ENCODE assay signal across 6 cellular contexts in genomic region chr2:74420443-74421103, GRCh38. TPM values are rescaled to one million over a fixed set of nuclear protein-coding genes. Genes with fewer than 3 reads are reported as not detected.
DNase-seq lines count a peak whose midpoint lies in the region; ATAC-seq, FAIRE-seq and TF ChIP-seq lines count a peak whose summit lies in the region.
"Not testable (repeated sequence)": the region's sequence is repeated elsewhere in the genome, so short reads cannot be mapped to it uniquely, and the experiment has no call there.

No MANE protein-coding gene starts in this region.

- SMC1A ChIA-PET in GM12878 (lab: Charles Lee; ENCODE audit: uncharacterized antibody, unreplicated experiment): interaction anchor here (0.7 to 3.0 kb wide), 9 partner anchors 12 to 169 kb away, joined by 3 to 24 read pairs (median 3); partner anchors contain the start of genes INO80B and WBP1

- peak overlapping the region; percentile 78 for H3K27ac ChIP-seq in 22Rv1
- not testable (repeated sequence) for H3K27ac ChIP-seq in HEK293 (ENCODE audit: extremely low read depth, low read depth, low read length); hepatocyte; ovary
- H3K27ac ChIP-seq in GM12878 (ENCODE audit: control insufficient read depth, insufficient read depth): peak overlapping the region; percentile 80

- H4K20me1 ChIP-seq in GM12878 (ENCODE audit: control insufficient read depth, insufficient read depth); hepatocyte (ENCODE audit: insufficient read depth, poor library complexity, severe bottlenecking): not testable (repeated sequence)

- H3K27me3 ChIP-seq in GM12878 (replicated peaks in 1 of 2; ENCODE audit: control insufficient read depth in 2 of 2, insufficient read depth in 2 of 2, low read length in 1 of 2); hepatocyte; ovary: not testable (repeated sequence)

- H3K9ac ChIP-seq in GM12878 (ENCODE audit: control insufficient read depth, insufficient read depth, low read length): peak overlapping the region; percentile 60; the same call in 1 of the 2 replicates

- H3K4me3 Mint-ChIP-seq in T-helper 1 cell treated with Interleukin-12 subunit alpha and Interleukin-12 subunit beta and Interleukin-4 antibody, amounts not matched to agents 30 μg/mL and 1 μg/mL, for 36 hours: peak overlapping the region; percentile 8

- H3K4me1 ChIP-seq in HEK293 (ENCODE audit: control insufficient read depth, insufficient read depth, low read length); hepatocyte (ENCODE audit: insufficient read depth); ovary (ENCODE audit: insufficient read depth): not testable (repeated sequence)
- H3K4me1 ChIP-seq in GM12878 (ENCODE audit: control insufficient read depth, insufficient read depth, low read length): peaks cover 29% of the 10 kb centered on the region

- H2AFZ ChIP-seq in GM12878 (ENCODE audit: control insufficient read depth, low read depth, low read length): not testable (repeated sequence)
- peak overlapping the region; percentile 88 for H2AFZ ChIP-seq in hepatocyte

- H3K4me2 ChIP-seq in GM12878 (ENCODE audit: control insufficient read depth, insufficient read depth) (peak overlapping the region; percentile 83), hepatocyte (peak overlapping the region; percentile 94)

- intact Hi-C loops in GM12878 (cut with micrococcal nuclease; ENCODE audit: unreplicated experiment): loop anchor here (2.0 kb wide), 1 partner anchor 34 kb away; the partner anchor contains the start of gene INO80B
- intact Hi-C loops in ovary (cut with DNase I): not testable (repeated sequence)

- not testable (repeated sequence) for ATAC-seq in GM12878

- H3K4me1 Mint-ChIP-seq in T-helper 1 cell treated with Interleukin-12 subunit alpha and Interleukin-12 subunit beta and Interleukin-4 antibody, amounts not matched to agents 30 μg/mL and 1 μg/mL, for 36 hours (ENCODE audit: low read depth): peaks cover 32% of the 10 kb centered on the region

- peak overlapping the region; percentile 88 for H3K27ac Mint-ChIP-seq in T-helper 1 cell treated with Interleukin-12 subunit alpha and Interleukin-12 subunit beta and Interleukin-4 antibody, amounts not matched to agents 30 μg/mL and 1 μg/mL, for 36 hours

- not testable (repeated sequence) for TF ChIP-seq RAD21 in GM12878 (IDR thresholded peaks at IDR 0.05; ENCODE audit: insufficient read depth, low read depth, low read length)

- POLR2A ChIA-PET in HEK293 (lab: Yijun Ruan, JAX) (interaction anchor here (0.5 to 1.8 kb wide), 3 partner anchors 20 to 67 kb away, joined by 3 to 8 read pairs (median 4); partner anchors contain the start of gene WBP1), GM12878 (lab: Charles Lee) (interaction anchor here (0.8 to 1.9 kb wide), 8 partner anchors 11 to 146 kb away, joined by 3 to 21 read pairs (median 6); partner anchors contain the start of genes INO80B and WBP1)

- CTCF ChIA-PET in HEK293 (lab: Yijun Ruan, JAX): interaction anchor here (0.6 to 1.5 kb wide), 6 partner anchors 19 to 147 kb away, joined by 3 to 5 read pairs (median 3); partner anchors contain the start of gene MOGS
- CTCF ChIA-PET in GM12878 (lab: Yijun Ruan, JAX): interaction anchor here (0.8 to 1.5 kb wide), 10 partner anchors 19 to 295 kb away, joined by 3 to 6 read pairs (median 4); partner anchors contain the start of gene INO80B

- TF ChIP-seq EP300 in GM12878 (IDR thresholded peaks at IDR 0.05; ENCODE audit: borderline replicate concordance in 1 of 2, control insufficient read depth in 1 of 2, low read depth in 2 of 2, low read length in 2 of 2); ovary (IDR thresholded peaks at IDR 0.05): not testable (repeated sequence)

- H3K36me3 ChIP-seq in HEK293 (ENCODE audit: control insufficient read depth in 2 of 2, insufficient read depth in 1 of 2, low read length in 2 of 2): peaks cover 4 to 19% of the 10 kb centered on the region in 2 experiments; a peak in 2 of 3 replicates
- H3K36me3 ChIP-seq in GM12878 (ENCODE audit: control insufficient read depth in 2 of 2, insufficient read depth in 2 of 2, low read length in 1 of 2); hepatocyte (replicated peaks; ENCODE audit: insufficient read depth, low read depth); ovary: not testable (repeated sequence)

- RAD21 ChIA-PET in GM12878 (lab: Charles Lee; ENCODE audit: unreplicated experiment): interaction anchor here (0.9 to 2.4 kb wide), 7 partner anchors 15 to 147 kb away, joined by 3 to 11 read pairs (median 6); partner anchors contain the start of genes HTRA2, INO80B and WBP1

- not testable (repeated sequence) for FAIRE-seq in GM12878 (lab: Jason Lieb, UNC)

- not testable (repeated sequence) for H3K36me3 Mint-ChIP-seq in T-helper 1 cell treated with Interleukin-12 subunit alpha and Interleukin-12 subunit beta and Interleukin-4 antibody, amounts not matched to agents 30 μg/mL and 1 μg/mL, for 36 hours (ENCODE audit: low read depth)

- not testable (repeated sequence) for H3K27me3 Mint-ChIP-seq in T-helper 1 cell treated with Interleukin-12 subunit alpha and Interleukin-12 subunit beta and Interleukin-4 antibody, amounts not matched to agents 30 μg/mL and 1 μg/mL, for 36 hours (ENCODE audit: low read depth)

- not testable (repeated sequence) for H3K9me3 ChIP-seq in HEK293 (ENCODE audit: control insufficient read depth, insufficient read depth, low read depth, low read length); GM12878 (replicated peaks; ENCODE audit: control insufficient read depth, insufficient read depth, low read length); hepatocyte (ENCODE audit: low read depth); ovary

- not testable (repeated sequence) for TF ChIP-seq CTCF in 22Rv1 (IDR thresholded peaks at IDR 0.05); HEK293 (tag by site-specific recombination; IDR thresholded peaks at IDR 0.05); GM12878 (IDR thresholded peaks at IDR 0.05 in 2 of 3, conservative IDR thresholded peaks at IDR 0.05 in 1 of 3; ENCODE audit: control insufficient read depth in 2 of 3, extremely low read depth in 1 of 3, insufficient read depth in 1 of 3, low read depth in 3 of 3, low read length in 3 of 3); hepatocyte (IDR thresholded peaks at IDR 0.05; ENCODE audit: poor library complexity); ovary (IDR thresholded peaks at IDR 0.05)

- TF ChIP-seq POLR2A in GM12878 (IDR thresholded peaks at IDR 0.05; ENCODE audit: low read depth, low read length); ovary (IDR thresholded peaks at IDR 0.05): not testable (repeated sequence)

- BruUV-seq in GM12878 (replicated peaks; lab: Mats Ljungman, UMichigan): not testable (repeated sequence)

- in situ Hi-C loops in GM12878 (cut with MboI): not testable (repeated sequence)

- not testable (repeated sequence) for DNase-seq in GM12878 (ENCODE audit: low read depth, low spot score); hepatocyte (ENCODE audit: low spot score); ovary

- H3K9me3 Mint-ChIP-seq in T-helper 1 cell treated with Interleukin-12 subunit alpha and Interleukin-12 subunit beta and Interleukin-4 antibody, amounts not matched to agents 30 μg/mL and 1 μg/mL, for 36 hours: not testable (repeated sequence)

- H3K79me2 ChIP-seq in GM12878 (ENCODE audit: control insufficient read depth, insufficient read depth, low read length); hepatocyte: not testable (repeated sequence)

- not testable (repeated sequence) for H3K9me2 ChIP-seq in hepatocyte (replicated peaks; ENCODE audit: insufficient read depth)

- not testable (repeated sequence) for H3K4me3 ChIP-seq in HEK293 (ENCODE audit: low read depth, low read length); hepatocyte
- H3K4me3 ChIP-seq in GM12878 (peak overlapping the region; percentile 78), ovary (peak overlapping the region; percentile 72)

- 70% methylated on average over 18 of the region's 19 CpGs for WGBS in GM12878 (ENCODE audit: insufficient coverage, insufficient replicate concordance, low lambda C conversion rate, missing lambda C conversion rate)
- WGBS in hepatocyte (ENCODE audit: low lambda C conversion rate, missing lambda C conversion rate): 87% methylated on average over 19 of the region's 19 CpGs
- WGBS in ovary, 3 donors: 68 to 75% (median 73%) methylated on average over 19 of the region's 19 CpGs

RNA-seq across cellular contexts. Expression of gene C2orf81, which starts 0.8 kb away (rescaled TPM):
- total RNA-seq in GM12878 (2013; cell fraction: nucleolus; rRNA removed): 3.2 and 4.9 TPM in 2 replicates
- total RNA-seq in GM12878 (2014; rRNA removed): 3.7 and 4.4 TPM in 2 replicates
- 1.3 and 2.0 TPM in 2 replicates for total RNA-seq in GM12878 (2014; rRNA removed; fragmentation: Illumina TruSeq; extraction: Trizol)
- 9.5 and 9.8 TPM in 2 replicates for total RNA-seq in GM12878 (2021)
- 1.8 TPM for polyA plus RNA-seq in GM12878 (2011; ENCODE audit: low read depth)
- polyA plus RNA-seq in GM12878 (2011; rRNA removed): 0.81 and 1.1 TPM in 2 replicates
- polyA plus RNA-seq in GM12878 (2011; cell fraction: cytosol; rRNA removed): 2.4 and 2.5 TPM in 2 replicates
- polyA plus RNA-seq in GM12878 (2011; cell fraction: nucleus; rRNA removed): 2.6 and 3.7 TPM in 2 replicates
- 4.2 and 5.5 TPM in 2 replicates for polyA plus RNA-seq in GM12878 (2012)
- polyA plus RNA-seq in GM12878 (2014; fragmentation: Illumina TruSeq; extraction: Trizol): 0.57 and 1.7 TPM in 2 replicates
- polyA plus RNA-seq in GM12878 (2014; fragmentation: Nextera tagmentation; extraction: Ambion mirVana): under 1 TPM; 0.10 to 0.27 TPM
- 4.8 and 6.3 TPM in 2 replicates for polyA plus RNA-seq in GM12878 (2014; rRNA removed)
- 1 to 10 TPM; 3.3 to 3.5 TPM for polyA plus RNA-seq in GM12878 (2016; fragmentation: Nextera tagmentation; extraction: Ambion mirVana)
- polyA minus RNA-seq in GM12878 (2011; rRNA and poly(A)+ RNA removed): 0.66 and 2.6 TPM in 2 replicates
- 1.0 and 1.6 TPM in 2 replicates for polyA minus RNA-seq in GM12878 (2011; cell fraction: cytosol; rRNA and poly(A)+ RNA removed)
- polyA minus RNA-seq in GM12878 (2011; cell fraction: nucleus; rRNA and poly(A)+ RNA removed): 0.73 and 1.7 TPM in 2 replicates
- total RNA-seq in hepatocyte: 0.32 and 0.37 TPM in 2 replicates
- polyA plus RNA-seq in hepatocyte: 0.76 and 4.2 TPM in 2 replicates
- total RNA-seq in ovary: 1 to 10 TPM; 1.3 to 9.9 (median 4.5) TPM
- polyA plus RNA-seq in ovary: 1 to 10 TPM in 1 of 2 donors, under 1 TPM in 1; 0.85 to 5.1 TPM

RNA-seq across cellular contexts. Expression of gene WDR54, which starts 1.0 kb away (rescaled TPM):
- total RNA-seq in GM12878 (2013; cell fraction: nucleolus; rRNA removed): 58.9 and 61.5 TPM in 2 replicates
- 71.8 and 77.1 TPM in 2 replicates for total RNA-seq in GM12878 (2014; rRNA removed)
- total RNA-seq in GM12878 (2014; rRNA removed; fragmentation: Illumina TruSeq; extraction: Trizol): 38.2 and 39.0 TPM in 2 replicates
- total RNA-seq in GM12878 (2021): 64.8 and 66.0 TPM in 2 replicates
- 64.2 TPM for polyA plus RNA-seq in GM12878 (2011; ENCODE audit: low read depth)
- polyA plus RNA-seq in GM12878 (2011; rRNA removed): 72.2 and 116 TPM in 2 replicates
- polyA plus RNA-seq in GM12878 (2011; cell fraction: cytosol; rRNA removed): 215 and 228 TPM in 2 replicates
- polyA plus RNA-seq in GM12878 (2011; cell fraction: nucleus; rRNA removed): 204 and 286 TPM in 2 replicates
- polyA plus RNA-seq in GM12878 (2012): 92.9 and 130 TPM in 2 replicates
- polyA plus RNA-seq in GM12878 (2014; fragmentation: Illumina TruSeq; extraction: Trizol): 22.3 and 43.0 TPM in 2 replicates
- 10 to 100 TPM; 88.7 to 89.5 TPM for polyA plus RNA-seq in GM12878 (2014; fragmentation: Nextera tagmentation; extraction: Ambion mirVana)
- polyA plus RNA-seq in GM12878 (2014; rRNA removed): 80.8 and 90.9 TPM in 2 replicates
- 100 to 1,000 TPM; 104 to 116 TPM for polyA plus RNA-seq in GM12878 (2016; fragmentation: Nextera tagmentation; extraction: Ambion mirVana)
- polyA minus RNA-seq in GM12878 (2011; rRNA and poly(A)+ RNA removed): 151 and 248 TPM in 2 replicates
- 50.4 and 56.4 TPM in 2 replicates for polyA minus RNA-seq in GM12878 (2011; cell fraction: cytosol; rRNA and poly(A)+ RNA removed)
- polyA minus RNA-seq in GM12878 (2011; cell fraction: nucleus; rRNA and poly(A)+ RNA removed): 41.8 and 61.0 TPM in 2 replicates
- total RNA-seq in hepatocyte: 6.2 and 7.1 TPM in 2 replicates
- 22.2 and 22.6 TPM in 2 replicates for polyA plus RNA-seq in hepatocyte
- total RNA-seq in ovary: 10 to 100 TPM in 6 of 7 donors, 1 to 10 TPM in 1; 8.8 to 41.6 (median 16.2) TPM
- polyA plus RNA-seq in ovary: 10 to 100 TPM in 1 of 2 donors, 1 to 10 TPM in 1; 8.6 to 22.4 TPM

RNA-seq across cellular contexts. Expression of gene RTKN, which starts 21.2 kb away (rescaled TPM):
- 22.6 and 24.7 TPM in 2 replicates for total RNA-seq in GM12878 (2013; cell fraction: nucleolus; rRNA removed)
- total RNA-seq in GM12878 (2014; rRNA removed) (8.7 and 9.4 TPM in 2 replicates), GM12878 (2014; rRNA removed; fragmentation: Illumina TruSeq; extraction: Trizol) (4.0 and 5.4 TPM in 2 replicates), GM12878 (2021) (11.9 and 12.3 TPM in 2 replicates), hepatocyte (66.1 and 74.2 TPM in 2 replicates), ovary (10 to 100 TPM in 5 of 7 donors, 1 to 10 TPM in 2; 1.6 to 30.9 (median 12.2) TPM)
- polyA plus RNA-seq in GM12878 (2011; ENCODE audit: low read depth): 3.7 TPM
- polyA plus RNA-seq in GM12878 (2011; rRNA removed) (1.8 and 3.2 TPM in 2 replicates), GM12878 (2014; fragmentation: Illumina TruSeq; extraction: Trizol) (2.8 and 6.0 TPM in 2 replicates), GM12878 (2014; fragmentation: Nextera tagmentation; extraction: Ambion mirVana) (under 1 TPM; 0.50 to 0.91 TPM), GM12878 (2014; rRNA removed) (12.3 and 16.1 TPM in 2 replicates), GM12878 (2016; fragmentation: Nextera tagmentation; extraction: Ambion mirVana) (1 to 10 TPM; 4.8 to 5.3 TPM), hepatocyte (77.5 and 85.0 TPM in 2 replicates), ovary (1 to 10 TPM; 8.6 TPM)
- 2.9 and 4.0 TPM in 2 replicates for polyA plus RNA-seq in GM12878 (2011; cell fraction: cytosol; rRNA removed)
- 14.3 and 20.0 TPM in 2 replicates for polyA plus RNA-seq in GM12878 (2011; cell fraction: nucleus; rRNA removed)
- 6.4 and 7.4 TPM in 2 replicates for polyA plus RNA-seq in GM12878 (2012)
- polyA minus RNA-seq in GM12878 (2011; rRNA and poly(A)+ RNA removed): 3.5 and 5.3 TPM in 2 replicates
- 2.0 and 2.1 TPM in 2 replicates for polyA minus RNA-seq in GM12878 (2011; cell fraction: cytosol; rRNA and poly(A)+ RNA removed)
- polyA minus RNA-seq in GM12878 (2011; cell fraction: nucleus; rRNA and poly(A)+ RNA removed): 6.4 and 8.7 TPM in 2 replicates

RNA-seq across cellular contexts. Expression of gene INO80B, which starts 34.3 kb away (rescaled TPM):
- total RNA-seq in GM12878 (2013; cell fraction: nucleolus; rRNA removed): 54.1 and 56.3 TPM in 2 replicates
- 14.8 and 16.5 TPM in 2 replicates for total RNA-seq in GM12878 (2014; rRNA removed)
- 11.0 and 11.2 TPM in 2 replicates for total RNA-seq in GM12878 (2014; rRNA removed; fragmentation: Illumina TruSeq; extraction: Trizol)
- 26.7 and 26.9 TPM in 2 replicates for total RNA-seq in GM12878 (2021)
- polyA plus RNA-seq in GM12878 (2011; ENCODE audit: low read depth): 6.3 TPM
- polyA plus RNA-seq in GM12878 (2011; rRNA removed): 11.3 and 14.8 TPM in 2 replicates
- polyA plus RNA-seq in GM12878 (2011; cell fraction: cytosol; rRNA removed): 8.0 and 8.9 TPM in 2 replicates
- polyA plus RNA-seq in GM12878 (2011; cell fraction: nucleus; rRNA removed): 70.4 and 72.7 TPM in 2 replicates
- polyA plus RNA-seq in GM12878 (2012): 21.6 and 22.4 TPM in 2 replicates
- 13.7 and 15.0 TPM in 2 replicates for polyA plus RNA-seq in GM12878 (2014; fragmentation: Illumina TruSeq; extraction: Trizol)
- polyA plus RNA-seq in GM12878 (2014; fragmentation: Nextera tagmentation; extraction: Ambion mirVana): 1 to 10 TPM; 1.3 to 1.8 TPM
- 16.7 and 21.3 TPM in 2 replicates for polyA plus RNA-seq in GM12878 (2014; rRNA removed)
- 1 to 10 TPM; 5.0 to 6.7 TPM for polyA plus RNA-seq in GM12878 (2016; fragmentation: Nextera tagmentation; extraction: Ambion mirVana)
- polyA minus RNA-seq in GM12878 (2011; rRNA and poly(A)+ RNA removed): 4.7 and 5.7 TPM in 2 replicates
- polyA minus RNA-seq in GM12878 (2011; cell fraction: cytosol; rRNA and poly(A)+ RNA removed): 2.4 TPM in 1 of 2 replicates, not detected in the other
- polyA minus RNA-seq in GM12878 (2011; cell fraction: nucleus; rRNA and poly(A)+ RNA removed): 14.5 and 26.4 TPM in 2 replicates
- total RNA-seq in hepatocyte: 16.0 and 20.0 TPM in 2 replicates
- polyA plus RNA-seq in hepatocyte: 18.9 and 19.9 TPM in 2 replicates
- 10 to 100 TPM in 6 of 7 donors, 1 to 10 TPM in 1; 9.4 to 60.9 (median 49.6) TPM for total RNA-seq in ovary
- 10 to 100 TPM; 45.1 to 48.6 TPM for polyA plus RNA-seq in ovary

RNA-seq across cellular contexts. Expression of gene WBP1, which starts 37.7 kb away (rescaled TPM):
- 43.3 and 49.4 TPM in 2 replicates for total RNA-seq in GM12878 (2013; cell fraction: nucleolus; rRNA removed)
- total RNA-seq in GM12878 (2014; rRNA removed) (46.3 and 53.3 TPM in 2 replicates), GM12878 (2014; rRNA removed; fragmentation: Illumina TruSeq; extraction: Trizol) (23.6 and 25.5 TPM in 2 replicates), GM12878 (2021) (42.5 and 46.6 TPM in 2 replicates), hepatocyte (66.5 and 85.7 TPM in 2 replicates), ovary (10 to 100 TPM; 61.9 to 93.8 (median 73.3) TPM)
- 29.8 TPM for polyA plus RNA-seq in GM12878 (2011; ENCODE audit: low read depth)
- polyA plus RNA-seq in GM12878 (2011; rRNA removed) (27.2 and 43.0 TPM in 2 replicates), GM12878 (2014; fragmentation: Illumina TruSeq; extraction: Trizol) (20.4 and 47.7 TPM in 2 replicates), GM12878 (2014; fragmentation: Nextera tagmentation; extraction: Ambion mirVana) (10 to 100 TPM in 1 of 2 experiments, 1 to 10 TPM in 1; 4.2 to 11.5 TPM), GM12878 (2014; rRNA removed) (76.8 and 78.0 TPM in 2 replicates), GM12878 (2016; fragmentation: Nextera tagmentation; extraction: Ambion mirVana) (10 to 100 TPM; 38.5 to 44.6 TPM), hepatocyte (87.5 and 95.0 TPM in 2 replicates), ovary (100 to 1,000 TPM in 1 of 2 donors, 10 to 100 TPM in 1; 52.4 to 114 TPM)
- 77.7 and 89.4 TPM in 2 replicates for polyA plus RNA-seq in GM12878 (2011; cell fraction: cytosol; rRNA removed)
- 332 and 388 TPM in 2 replicates for polyA plus RNA-seq in GM12878 (2011; cell fraction: nucleus; rRNA removed)
- 65.8 and 66.5 TPM in 2 replicates for polyA plus RNA-seq in GM12878 (2012)
- polyA minus RNA-seq in GM12878 (2011; rRNA and poly(A)+ RNA removed): 19.5 and 28.5 TPM in 2 replicates
- 5.3 and 7.4 TPM in 2 replicates for polyA minus RNA-seq in GM12878 (2011; cell fraction: cytosol; rRNA and poly(A)+ RNA removed)
- polyA minus RNA-seq in GM12878 (2011; cell fraction: nucleus; rRNA and poly(A)+ RNA removed): 33.2 and 55.6 TPM in 2 replicates
